In the genomic region with DNA sequence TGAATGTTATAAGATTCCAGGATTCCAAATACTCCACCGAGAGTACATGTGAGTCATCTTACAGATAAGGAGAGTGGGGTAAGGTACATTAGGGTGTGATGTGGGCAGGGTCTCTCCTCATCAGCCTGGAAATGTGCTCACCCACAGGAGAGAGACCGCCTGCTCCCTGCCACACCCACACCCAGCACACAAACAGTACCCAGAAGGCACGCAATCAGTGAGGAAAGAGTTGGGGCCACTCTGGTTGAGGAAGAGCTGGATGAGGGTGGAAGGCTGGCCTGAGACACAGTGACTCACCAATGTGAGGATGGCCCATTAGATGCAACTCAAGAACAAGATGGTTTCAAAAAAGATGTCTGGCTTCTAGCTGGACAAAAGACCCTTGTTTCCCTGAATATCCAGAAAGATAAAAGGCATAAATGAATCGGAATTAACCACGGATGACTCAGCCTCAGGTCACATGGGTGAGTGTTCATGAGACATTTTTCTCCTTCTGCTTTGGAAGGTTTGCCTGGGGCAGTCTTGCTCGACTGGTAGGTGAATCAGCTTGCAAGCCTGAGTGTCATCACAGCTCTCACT, we compare ENCODE assay signal across 11 cellular contexts. TPM values are rescaled to one million over a fixed set of nuclear protein-coding genes. Genes with fewer than 3 reads are reported as not detected.
A peak's percentile ranks its signal among the peaks of the same experiment; 100 is the strongest.
DNase-seq lines count a peak whose midpoint lies in the region; ATAC-seq and TF ChIP-seq lines count a peak whose summit lies in the region.
"Had no signal": no experiment of that assay in that cellular context is flagged by ENCODE, and none has a peak within 500 bp of the region (broad histone marks: within the 10 kb centered on the region; RNA-seq: fewer than 3 reads in every experiment).

No MANE protein-coding gene starts in this region.

- DNase-seq in HL-60 (ENCODE audit: low read depth in 1 of 2, low spot score in 1 of 2) = peak; percentile 11 to 56
- DNase-seq in SW480 (ENCODE audit: low spot score) = peak; percentile 98
- peak; percentile 100 for DNase-seq in foreskin melanocyte
- DNase-seq in GM23338 (ENCODE audit: low spot score) = no peak
- DNase-seq in midbrain (lab: John Stamatoyannopoulos, UW) = no peak
- DNase-seq: Karpas-422; stimulated activated naive CD4-positive, alpha-beta T cell treated with Interleukin-2 at 50 U/mL for 16 hours had no signal

- H3K4me3 ChIP-seq in HL-60 (replicated peaks; ENCODE audit: insufficient read depth, low read length) (no peak overlapping the region), thymus (ENCODE audit: low read length) (no peak overlapping the region), GM23338 (no peak overlapping the region)

- H3K9me3 ChIP-seq in thymus (ENCODE audit: control insufficient read depth) = no peaks in the 10 kb centered on the region

- H3K4me3 Mint-ChIP-seq in GM23338 = no peak overlapping the region
- H3K4me3 Mint-ChIP-seq: natural killer cell treated with Interleukin-12 subunit alpha and Interleukin-12 subunit beta and Interleukin-15 and Interleukin-18, amount 100 ng/mL, for 72 hours had no signal

- H3K4me1 ChIP-seq in thymus (ENCODE audit: control insufficient read depth, insufficient read depth, low read length) (no peaks in the 10 kb centered on the region), GM23338 (ENCODE audit: insufficient read depth) (no peaks in the 10 kb centered on the region)

- ATAC-seq in HG03175 (IDR thresholded peaks at IDR 0.05; ENCODE audit: unreplicated experiment) (no peak), GM23338 (no peak), GM18517 (IDR thresholded peaks at IDR 0.05; ENCODE audit: unreplicated experiment) (no peak)

- peaks cover 15% of the 10 kb centered on the region for H3K9me3 Mint-ChIP-seq in GM23338
- H3K9me3 Mint-ChIP-seq: natural killer cell treated with Interleukin-12 subunit alpha and Interleukin-12 subunit beta and Interleukin-15 and Interleukin-18, amount 100 ng/mL, for 72 hours had no signal

- H3K4me1 Mint-ChIP-seq in GM23338 = no peaks in the 10 kb centered on the region

- no peaks in the 10 kb centered on the region for H3K27me3 ChIP-seq in HL-60 (ENCODE audit: insufficient read depth, poor library complexity, severe bottlenecking)
- H3K27me3 ChIP-seq in thymus (ENCODE audit: control insufficient read depth, insufficient read depth) = no peaks in the 10 kb centered on the region
- H3K27me3 ChIP-seq in GM23338 (ENCODE audit: insufficient read depth) = no peaks in the 10 kb centered on the region

- no peaks in the 10 kb centered on the region for H4K20me1 ChIP-seq in GM23338 (replicated peaks; ENCODE audit: insufficient read depth)

- TF ChIP-seq CTCF in HL-60 (IDR thresholded peaks at IDR 0.05; ENCODE audit: insufficient read depth, low read length) (no peak), GM23338 (conservative IDR thresholded peaks at IDR 0.05; ENCODE audit: low read depth in 2 of 2) (no peak)

- H3K4me2 ChIP-seq in GM23338 = no peak overlapping the region

- H3K36me3 ChIP-seq in thymus (ENCODE audit: control insufficient read depth, insufficient read depth) (no peaks in the 10 kb centered on the region), GM23338 (ENCODE audit: insufficient read depth) (0 out of 2 replicates have a peak, but pooled peaks cover 3% of the 10 kb centered on the region)

- no peak overlapping the region for H2AFZ ChIP-seq in GM23338

- H3K27ac Mint-ChIP-seq in GM23338 = no peak overlapping the region
- H3K27ac Mint-ChIP-seq: natural killer cell treated with Interleukin-12 subunit alpha and Interleukin-12 subunit beta and Interleukin-15 and Interleukin-18, amount 100 ng/mL, for 72 hours had no signal

- 94% methylated on average over 6 of the region's 6 CpGs for WGBS in thymus

- peaks cover 3% of the 10 kb centered on the region for H3K27me3 Mint-ChIP-seq in GM23338 (ENCODE audit: insufficient read depth, low read depth, poor library complexity)

- H3K9me2 ChIP-seq in GM23338 (ENCODE audit: insufficient read depth) = no peaks in the 10 kb centered on the region

- peak overlapping the region; percentile 31; the same call in 1 of the 2 replicates for H3K27ac ChIP-seq in HL-60 (replicated peaks)
- H3K27ac ChIP-seq in thymus (ENCODE audit: low read depth) = peak overlapping the region; percentile 42
- no peak overlapping the region for H3K27ac ChIP-seq in GM23338 (ENCODE audit: low read depth)

- H3K36me3 Mint-ChIP-seq in GM23338 (ENCODE audit: low read depth) = peaks cover 10% of the 10 kb centered on the region
- H3K36me3 Mint-ChIP-seq: natural killer cell treated with Interleukin-12 subunit alpha and Interleukin-12 subunit beta and Interleukin-15 and Interleukin-18, amount 100 ng/mL, for 72 hours had no signal

- no peaks in the 10 kb centered on the region for H3K79me2 ChIP-seq in GM23338 (replicated peaks; ENCODE audit: insufficient read depth)

- H3F3A ChIP-seq in GM23338 (replicated peaks; ENCODE audit: low read depth) = no peaks in the 10 kb centered on the region

TF ChIP-seq in GM23338, 12 proteins besides CTCF, POLR2A, EP300 and RAD21 (continues in another document):
- TF ChIP-seq, protein P1, sequence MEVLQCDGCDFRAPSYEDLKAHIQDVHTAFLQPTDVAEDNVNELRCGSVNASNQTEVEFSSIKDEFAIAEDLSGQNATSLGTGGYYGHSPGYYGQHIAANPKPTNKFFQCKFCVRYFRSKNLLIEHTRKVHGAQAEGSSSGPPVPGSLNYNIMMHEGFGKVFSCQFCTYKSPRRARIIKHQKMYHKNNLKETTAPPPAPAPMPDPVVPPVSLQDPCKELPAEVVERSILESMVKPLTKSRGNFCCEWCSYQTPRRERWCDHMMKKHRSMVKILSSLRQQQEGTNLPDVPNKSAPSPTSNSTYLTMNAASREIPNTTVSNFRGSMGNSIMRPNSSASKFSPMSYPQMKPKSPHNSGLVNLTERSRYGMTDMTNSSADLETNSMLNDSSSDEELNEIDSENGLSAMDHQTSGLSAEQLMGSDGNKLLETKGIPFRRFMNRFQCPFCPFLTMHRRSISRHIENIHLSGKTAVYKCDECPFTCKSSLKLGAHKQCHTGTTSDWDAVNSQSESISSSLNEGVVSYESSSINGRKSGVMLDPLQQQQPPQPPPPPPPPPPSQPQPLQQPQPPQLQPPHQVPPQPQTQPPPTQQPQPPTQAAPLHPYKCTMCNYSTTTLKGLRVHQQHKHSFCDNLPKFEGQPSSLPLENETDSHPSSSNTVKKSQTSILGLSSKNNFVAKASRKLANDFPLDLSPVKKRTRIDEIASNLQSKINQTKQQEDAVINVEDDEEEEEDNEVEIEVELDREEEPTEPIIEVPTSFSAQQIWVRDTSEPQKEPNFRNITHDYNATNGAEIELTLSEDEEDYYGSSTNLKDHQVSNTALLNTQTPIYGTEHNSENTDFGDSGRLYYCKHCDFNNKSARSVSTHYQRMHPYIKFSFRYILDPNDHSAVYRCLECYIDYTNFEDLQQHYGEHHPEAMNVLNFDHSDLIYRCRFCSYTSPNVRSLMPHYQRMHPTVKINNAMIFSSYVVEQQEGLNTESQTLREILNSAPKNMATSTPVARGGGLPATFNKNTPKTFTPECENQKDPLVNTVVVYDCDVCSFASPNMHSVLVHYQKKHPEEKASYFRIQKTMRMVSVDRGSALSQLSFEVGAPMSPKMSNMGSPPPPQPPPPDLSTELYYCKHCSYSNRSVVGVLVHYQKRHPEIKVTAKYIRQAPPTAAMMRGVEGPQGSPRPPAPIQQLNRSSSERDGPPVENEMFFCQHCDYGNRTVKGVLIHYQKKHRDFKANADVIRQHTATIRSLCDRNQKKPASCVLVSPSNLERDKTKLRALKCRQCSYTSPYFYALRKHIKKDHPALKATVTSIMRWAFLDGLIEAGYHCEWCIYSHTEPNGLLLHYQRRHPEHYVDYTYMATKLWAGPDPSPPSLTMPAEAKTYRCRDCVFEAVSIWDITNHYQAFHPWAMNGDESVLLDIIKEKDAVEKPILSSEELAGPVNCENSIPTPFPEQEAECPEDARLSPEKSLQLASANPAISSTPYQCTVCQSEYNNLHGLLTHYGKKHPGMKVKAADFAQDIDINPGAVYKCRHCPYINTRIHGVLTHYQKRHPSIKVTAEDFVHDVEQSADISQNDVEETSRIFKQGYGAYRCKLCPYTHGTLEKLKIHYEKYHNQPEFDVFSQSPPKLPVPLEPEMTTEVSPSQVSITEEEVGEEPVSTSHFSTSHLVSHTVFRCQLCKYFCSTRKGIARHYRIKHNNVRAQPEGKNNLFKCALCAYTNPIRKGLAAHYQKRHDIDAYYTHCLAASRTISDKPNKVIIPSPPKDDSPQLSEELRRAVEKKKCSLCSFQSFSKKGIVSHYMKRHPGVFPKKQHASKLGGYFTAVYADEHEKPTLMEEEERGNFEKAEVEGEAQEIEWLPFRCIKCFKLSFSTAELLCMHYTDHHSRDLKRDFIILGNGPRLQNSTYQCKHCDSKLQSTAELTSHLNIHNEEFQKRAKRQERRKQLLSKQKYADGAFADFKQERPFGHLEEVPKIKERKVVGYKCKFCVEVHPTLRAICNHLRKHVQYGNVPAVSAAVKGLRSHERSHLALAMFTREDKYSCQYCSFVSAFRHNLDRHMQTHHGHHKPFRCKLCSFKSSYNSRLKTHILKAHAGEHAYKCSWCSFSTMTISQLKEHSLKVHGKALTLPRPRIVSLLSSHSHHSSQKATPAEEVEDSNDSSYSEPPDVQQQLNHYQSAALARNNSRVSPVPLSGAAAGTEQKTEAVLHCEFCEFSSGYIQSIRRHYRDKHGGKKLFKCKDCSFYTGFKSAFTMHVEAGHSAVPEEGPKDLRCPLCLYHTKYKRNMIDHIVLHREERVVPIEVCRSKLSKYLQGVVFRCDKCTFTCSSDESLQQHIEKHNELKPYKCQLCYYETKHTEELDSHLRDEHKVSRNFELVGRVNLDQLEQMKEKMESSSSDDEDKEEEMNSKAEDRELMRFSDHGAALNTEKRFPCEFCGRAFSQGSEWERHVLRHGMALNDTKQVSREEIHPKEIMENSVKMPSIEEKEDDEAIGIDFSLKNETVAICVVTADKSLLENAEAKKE (CRISPR knock-in tag; IDR thresholded peaks at IDR 0.05) = no peak
- no peak for TF ChIP-seq POLR2AphosphoS5 (IDR thresholded peaks at IDR 0.05; ENCODE audit: low read depth)
- TF ChIP-seq JUNB (IDR thresholded peaks at IDR 0.05; ENCODE audit: unreplicated experiment) = no peak
- no peak for TF ChIP-seq STAT1 (IDR thresholded peaks at IDR 0.05; ENCODE audit: unreplicated experiment)
- no peak for TF ChIP-seq EZH2phosphoT487 (IDR thresholded peaks at IDR 0.05; ENCODE audit: unreplicated experiment)
- TF ChIP-seq NANOG (IDR thresholded peaks at IDR 0.05; ENCODE audit: borderline replicate concordance) = no peak
- TF ChIP-seq ZNF114 (CRISPR knock-in tag; IDR thresholded peaks at IDR 0.05) = no peak
- no peak for TF ChIP-seq EZH2 (IDR thresholded peaks at IDR 0.05; ENCODE audit: low read depth, unreplicated experiment)
- TF ChIP-seq CREB1 (CRISPR knock-in tag; IDR thresholded peaks at IDR 0.05; ENCODE audit: low read depth) = no peak

RNA-seq across cellular contexts. Expression of a gene that starts 51.1 kb away (rescaled TPM):
- 9.1 TPM for polyA plus RNA-seq in thymus
- total RNA-seq in GM23338 (2014; rRNA removed; shearing (Covaris generic)) = 49.4 and 50.8 TPM in 2 replicates
- polyA plus RNA-seq in GM23338 (2016; fragmentation: Nextera tagmentation; extraction: Ambion mirVana) = 8.8 and 10.6 TPM in 2 replicates

Comparison
In these comparisons a context has a peak if more than half of its experiments do, and no peak if none do; other contexts are left out.
1. DNase-seq: peak in HL-60 (2 of 2), SW480 (single experiment) and foreskin melanocyte (single experiment); none in GM23338 (single experiment) and midbrain (single experiment).